In the genomic region with DNA sequence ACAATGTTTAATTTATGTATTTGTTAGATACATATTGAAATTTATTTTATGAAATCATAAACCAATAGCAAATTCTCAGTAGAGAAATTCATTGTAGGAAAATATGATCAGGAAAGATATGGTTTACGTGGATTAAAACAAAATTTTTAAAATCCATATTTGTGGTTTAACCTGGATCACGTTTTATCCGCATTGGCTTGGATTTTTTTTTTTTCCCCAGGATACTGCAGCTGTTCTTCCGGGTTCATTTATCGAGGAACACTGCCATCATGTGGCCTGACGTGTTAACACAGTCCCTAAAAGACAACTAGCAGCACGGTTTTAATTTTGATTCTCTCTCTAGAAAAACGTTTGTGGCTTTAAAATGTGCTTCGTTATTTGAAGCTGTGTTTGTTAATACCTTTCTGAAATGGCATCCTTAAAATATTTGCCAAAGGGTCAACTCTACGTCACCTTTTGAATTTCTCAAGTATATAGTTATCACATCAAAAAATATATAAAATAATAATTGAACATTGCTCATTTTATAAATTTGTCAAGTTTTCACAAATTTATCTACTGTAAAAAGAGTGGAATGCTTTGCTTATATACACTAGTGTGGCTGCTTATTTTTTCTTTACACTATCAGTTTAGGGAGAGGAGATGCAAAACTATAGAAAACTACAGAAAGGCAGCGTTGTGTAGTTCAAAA, we compare ENCODE assay signal across 8 cellular contexts.
DNase-seq lines count a peak whose midpoint lies in the region; ATAC-seq lines count a peak whose summit lies in the region.

No MANE protein-coding gene starts in this region.

- peak; percentile 73 for DNase-seq in AG20443 (ENCODE audit: low spot score)
- peak; percentile 26 for DNase-seq in NCI-H226
- peak; percentile 60 for DNase-seq in activated CD4-positive, alpha-beta T cell treated with anti-CD3 and anti-CD28 coated beads for 48 hours
- peak; percentile 17 for DNase-seq in effector CD4-positive, alpha-beta T cell
- peak; percentile 90 for DNase-seq in medulla oblongata (ENCODE audit: extremely low spot score)
- peak; percentile 7 to 17 for DNase-seq in stimulated activated CD8-positive, alpha-beta memory T cell treated with anti-CD3 and anti-CD28 coated beads, Interleukin-7, amount 100 ng/mL, for 4 hours (ENCODE audit: low read depth in 2 of 2)

- ATAC-seq in GM18870 (IDR thresholded peaks at IDR 0.05; ENCODE audit: unreplicated experiment), result peak; percentile 73
- ATAC-seq in HG03342 (IDR thresholded peaks at IDR 0.05; ENCODE audit: unreplicated experiment), result peak; percentile 58

Comparison
In these comparisons a context has a peak if more than half of its experiments do, and no peak if none do; other contexts are left out.
1. Peak in every context shown above with its lines: DNase-seq and ATAC-seq.
2. DNase-seq: peak in every context shown above with its lines; median percentile 90 in medulla oblongata; 73 in AG20443; 60 in activated CD4-positive, alpha-beta T cell treated with anti-CD3 and anti-CD28 coated beads for 48 hours; 26 in NCI-H226; 17 in effector CD4-positive, alpha-beta T cell; 12 in stimulated activated CD8-positive, alpha-beta memory T cell treated with anti-CD3 and anti-CD28 coated beads, Interleukin-7, amount 100 ng/mL, for 4 hours.